Comparison of ENCODE assay signal across 1 cellular context in genomic region chr14:53236708-53237107, GRCh38.
TF ChIP-seq lines count a peak whose summit lies in the region.

No MANE protein-coding gene starts in this region.

TF ChIP-seq in GM23338, 12 proteins besides CTCF, POLR2A, EP300 and RAD21 (continued from another document):
- TF ChIP-seq ZNF462 (CRISPR knock-in tag; IDR thresholded peaks at IDR 0.05) (no peak), JUNB (IDR thresholded peaks at IDR 0.05; ENCODE audit: unreplicated experiment) (no peak)
